23 cellular contexts compared by ENCODE assay signal in the genomic region with DNA sequence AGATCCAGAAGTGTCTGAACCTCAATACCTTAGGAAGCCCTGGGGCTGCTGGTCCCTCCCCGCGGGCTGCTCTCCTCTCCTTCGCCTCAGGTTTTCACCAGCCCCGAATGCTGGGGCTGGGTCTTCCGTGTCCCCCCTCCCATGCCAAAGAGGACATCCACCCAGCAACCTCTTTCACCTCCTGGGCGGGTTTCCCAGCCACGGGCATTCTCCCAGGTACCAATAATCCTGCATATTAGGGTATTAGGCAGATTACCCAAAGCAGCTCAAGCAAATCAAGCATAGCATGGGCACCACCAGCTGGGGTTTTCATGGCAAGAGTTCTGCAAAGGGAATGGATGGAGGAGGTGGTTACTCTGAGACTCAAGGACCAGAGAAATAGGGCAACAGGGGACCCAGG.
DNase-seq lines count a peak whose midpoint lies in the region; ATAC-seq, FAIRE-seq and TF ChIP-seq lines count a peak whose summit lies in the region.
"Had no signal": no experiment of that assay in that cellular context is flagged by ENCODE, and none has a peak within 500 bp of the region (broad histone marks: within the 10 kb centered on the region; RNA-seq: fewer than 3 reads in every experiment).

No MANE protein-coding gene starts in this region.

- no peaks in the 10 kb centered on the region for H3K27me3 ChIP-seq in astrocyte (ENCODE audit: insufficient read depth, low read length)
- H3K27me3 ChIP-seq in muscle layer of colon (ENCODE audit: control insufficient read depth in 1 of 2, insufficient read depth in 2 of 2, low read length in 2 of 2): no peaks in the 10 kb centered on the region

- H3K9ac ChIP-seq in astrocyte (ENCODE audit: low read length) (no peak overlapping the region), muscle layer of colon (ENCODE audit: low read length) (no peak overlapping the region)

- H3K9me3 Mint-ChIP-seq in astrocyte (ENCODE audit: unreplicated experiment): peaks cover 3% of the 10 kb centered on the region
- H3K9me3 Mint-ChIP-seq: CD4-positive, CD25-positive, alpha-beta regulatory T cell had no signal

- H4K20me1 ChIP-seq in astrocyte (ENCODE audit: insufficient read depth, low read length): no peaks in the 10 kb centered on the region

- H3K4me1 ChIP-seq in astrocyte (ENCODE audit: insufficient read depth, low read length): peaks cover 30% of the 10 kb centered on the region
- H3K4me1 ChIP-seq in muscle layer of colon (ENCODE audit: insufficient read depth, low read length): peaks cover 72% of the 10 kb centered on the region

- no peak overlapping the region for H2AFZ ChIP-seq in astrocyte (ENCODE audit: low read depth, low read length)

- no peak overlapping the region for H3K4me2 ChIP-seq in astrocyte (ENCODE audit: low read length)

- H3K27me3 Mint-ChIP-seq in astrocyte (ENCODE audit: low read depth, unreplicated experiment): no peaks in the 10 kb centered on the region

- ATAC-seq in GM19351 (IDR thresholded peaks at IDR 0.05; ENCODE audit: unreplicated experiment): no peak
- ATAC-seq: Right ventricle myocardium inferior had no signal

- FAIRE-seq in astrocyte (lab: Jason Lieb, UNC): no peak
- FAIRE-seq: RCC 7860 had no signal

- no peak for TF ChIP-seq CTCF in astrocyte (IDR thresholded peaks at IDR 0.05; ENCODE audit: insufficient read depth, low read depth, low read length)

- H3K9me3 ChIP-seq in astrocyte (ENCODE audit: insufficient read depth, low read depth, low read length) (no peaks in the 10 kb centered on the region), muscle layer of colon (ENCODE audit: low read length) (no peaks in the 10 kb centered on the region)

- peaks cover 6% of the 10 kb centered on the region for H3K36me3 Mint-ChIP-seq in astrocyte (ENCODE audit: low read depth, unreplicated experiment)
- H3K36me3 Mint-ChIP-seq: CD4-positive, CD25-positive, alpha-beta regulatory T cell had no signal

- peak overlapping the region; percentile 29 for H3K27ac Mint-ChIP-seq in astrocyte (ENCODE audit: unreplicated experiment)
- H3K27ac Mint-ChIP-seq: CD4-positive, CD25-positive, alpha-beta regulatory T cell; IgD-negative memory B cell had no signal

- H3K4me3 Mint-ChIP-seq in astrocyte (ENCODE audit: unreplicated experiment): no peak overlapping the region
- H3K4me3 Mint-ChIP-seq: CD4-positive, CD25-positive, alpha-beta regulatory T cell; IgD-negative memory B cell had no signal

- H3K36me3 ChIP-seq in astrocyte (ENCODE audit: insufficient read depth, low read length) (no peaks in the 10 kb centered on the region), muscle layer of colon (ENCODE audit: insufficient read depth, low read length) (no peaks in the 10 kb centered on the region)

- no peaks in the 10 kb centered on the region for H3K79me2 ChIP-seq in astrocyte (ENCODE audit: insufficient read depth, low read length)

- no peak overlapping the region for H3K27ac ChIP-seq in astrocyte (ENCODE audit: low read depth, low read length)
- H3K27ac ChIP-seq in muscle layer of colon (ENCODE audit: low read depth, low read length): peak overlapping the region; percentile 40
- H3K27ac ChIP-seq: SK-N-MC had no signal

- H3K4me3 ChIP-seq in astrocyte (ENCODE audit: insufficient read depth, low read depth, low read length): no peak overlapping the region
- no peak overlapping the region for H3K4me3 ChIP-seq in muscle layer of colon (ENCODE audit: low read depth in 1 of 2, low read length in 2 of 2)
- H3K4me3 ChIP-seq: SK-N-MC had no signal

- peaks cover 42% of the 10 kb centered on the region for H3K4me1 Mint-ChIP-seq in astrocyte (ENCODE audit: low read depth, unreplicated experiment)
- H3K4me1 Mint-ChIP-seq: CD4-positive, CD25-positive, alpha-beta regulatory T cell; IgD-negative memory B cell had no signal

- DNase-seq in NCI-H82 treated with DMSO at 0.1 percent for 48 hours (lab: John Stamatoyannopoulos, UW; ENCODE audit: unreplicated experiment): peak; percentile 20
- DNase-seq in astrocyte (ENCODE audit: low read depth): no peak
- no peak for DNase-seq in DMS79 (lab: John Stamatoyannopoulos, UW)
- no peak for DNase-seq in NCI-H146 treated with DMSO at 0.1 percent for 48 hours (lab: John Stamatoyannopoulos, UW; ENCODE audit: unreplicated experiment)
- no peak for DNase-seq in activated gamma-delta T cell (lab: John Stamatoyannopoulos, UW)
- DNase-seq: CD4-positive, CD25-positive, alpha-beta regulatory T cell; COR-L47; GOT3; HCEC 1CT; NCI-H1105; NCI-H1694; NCI-H2081; NCI-H2171; NCI-H345; NCI-H774; OCI-M1; SW 1271 had no signal
